ENCODE assay signal across 20 cellular contexts in the genomic region with DNA sequence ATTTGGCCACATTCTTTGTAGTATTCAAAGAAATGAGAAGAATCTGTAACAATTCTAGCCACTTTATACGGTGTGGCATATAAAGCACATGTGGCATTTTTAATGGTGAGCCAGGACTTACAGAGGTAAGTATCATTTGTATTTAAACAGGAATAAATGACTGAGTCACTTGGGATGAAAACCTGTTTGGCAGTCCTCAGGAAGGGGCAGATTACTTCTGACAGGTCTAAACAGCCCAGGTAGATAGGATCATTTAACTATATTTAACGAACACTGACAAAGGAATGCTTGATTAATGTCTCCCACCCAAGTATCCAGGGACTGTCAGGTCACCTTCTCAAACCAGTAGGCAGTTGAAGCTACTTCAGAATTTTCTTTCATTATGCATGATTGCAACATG.
DNase-seq lines count a peak whose midpoint lies in the region; ATAC-seq and TF ChIP-seq lines count a peak whose summit lies in the region.
"Had no signal": no experiment of that assay in that cellular context is flagged by ENCODE, and none has a peak within 500 bp of the region (broad histone marks: within the 10 kb centered on the region; RNA-seq: fewer than 3 reads in every experiment).

No MANE protein-coding gene starts in this region.

- H2AK5ac ChIP-seq in trophoblast cell (ENCODE audit: low read length) = no peak overlapping the region

- DNase-seq in activated T-cell treated with anti-CD3 and anti-CD28 coated beads, Interleukin-2, amount 50 U/mL, for 72 hours = no peak
- DNase-seq in activated T-cell treated with anti-CD3 and anti-CD28 coated beads for 4 hours (no peak), PC-9 (no peak), trophoblast cell (no peak), Caco-2 (no peak), kidney glomerular epithelial cell (lab: John Stamatoyannopoulos, UW) (no peak)
- no peak for DNase-seq in activated CD8-positive, alpha-beta memory T cell treated with anti-CD3 and anti-CD28 coated beads, Interleukin-2, amount 50 U/mL, for 48 hours
- DNase-seq: CD8-positive, alpha-beta T cell; DMS 273 treated with DMSO at 0.1 percent for 48 hours; DMS79; GDM1; GOT3; H7; HFFc6; IMR-90 had no signal

- no peak overlapping the region for H3K4me3 ChIP-seq in PC-9
- no peak overlapping the region for H3K4me3 ChIP-seq in trophoblast cell (ENCODE audit: low read depth, low read length)
- H3K4me3 ChIP-seq in Caco-2 (ENCODE audit: low read depth, low read length) = no peak overlapping the region
- H3K4me3 ChIP-seq: BLaER1 treated with 17β-estradiol and CSF1 and Interleukin-3, amounts not matched to agents 10 nM and 100 nM had no signal

- peaks cover 83% of the 10 kb centered on the region for H3K4me1 Mint-ChIP-seq in activated T-cell treated with anti-CD3 and anti-CD28 coated beads, Interleukin-2, amount 50 U/mL, for 72 hours (ENCODE audit: low read depth)
- H3K4me1 Mint-ChIP-seq in Caco-2 (ENCODE audit: low read depth, unreplicated experiment) = no peaks in the 10 kb centered on the region
- H3K4me1 Mint-ChIP-seq: B cell had no signal

- H3K4me2 ChIP-seq in PC-9 (no peak overlapping the region), trophoblast cell (ENCODE audit: low read length) (peak overlapping the region; percentile 8)
- H3K4me2 ChIP-seq: BLaER1 treated with 17β-estradiol and CSF1 and Interleukin-3, amounts not matched to agents 10 nM and 100 nM had no signal

- H4K8ac ChIP-seq in trophoblast cell (ENCODE audit: low read depth, low read length) = no peak overlapping the region

- H2BK5ac ChIP-seq in trophoblast cell (ENCODE audit: low read depth, low read length, poor library complexity) = no peak overlapping the region

- H3K18ac ChIP-seq in trophoblast cell (ENCODE audit: low read length) = no peak overlapping the region

- H3K9me3 ChIP-seq in PC-9 (ENCODE audit: insufficient read depth, low read depth) (no peaks in the 10 kb centered on the region), trophoblast cell (ENCODE audit: insufficient read depth, low read depth, low read length) (no peaks in the 10 kb centered on the region), Caco-2 (no peaks in the 10 kb centered on the region)
- H3K9me3 ChIP-seq: BLaER1 treated with 17β-estradiol and CSF1 and Interleukin-3, amounts not matched to agents 10 nM and 100 nM had no signal

- H2AFZ ChIP-seq in PC-9 = 0 out of 2 replicates have a peak overlapping the region, but pooled peaks have one; percentile 19
- H2AFZ ChIP-seq in trophoblast cell (ENCODE audit: insufficient read depth, low read length, poor library complexity) = no peak overlapping the region

- no peak overlapping the region for H3K4me3 Mint-ChIP-seq in activated T-cell treated with anti-CD3 and anti-CD28 coated beads, Interleukin-2, amount 50 U/mL, for 72 hours
- H3K4me3 Mint-ChIP-seq in Caco-2 (ENCODE audit: unreplicated experiment) = no peak overlapping the region
- H3K4me3 Mint-ChIP-seq: B cell; CD8-positive, alpha-beta T cell; HFFc6 had no signal

- H3K36me3 ChIP-seq in PC-9 (ENCODE audit: low read depth) = no peaks in the 10 kb centered on the region
- no peaks in the 10 kb centered on the region for H3K36me3 ChIP-seq in trophoblast cell (ENCODE audit: control insufficient read depth in 1 of 2, insufficient read depth in 2 of 2, low read length in 2 of 2)
- H3K36me3 ChIP-seq in Caco-2 (ENCODE audit: control insufficient read depth, insufficient read depth, low read length) = no peaks in the 10 kb centered on the region
- H3K36me3 ChIP-seq: BLaER1 treated with 17β-estradiol and CSF1 and Interleukin-3, amounts not matched to agents 10 nM and 100 nM had no signal

- no peak overlapping the region for H2BK120ac ChIP-seq in trophoblast cell (ENCODE audit: insufficient read depth, low read length, poor library complexity)

- no peak for ATAC-seq in activated T-cell treated with anti-CD3 and anti-CD28 coated beads, Interleukin-2, amount 50 U/mL, for 72 hours (replicated peaks in 1 of 2)
- ATAC-seq in esophagus mucosa = peak; percentile 96
- ATAC-seq: CD8-positive, alpha-beta T cell; HCT116 had no signal

- no peak overlapping the region for H2BK12ac ChIP-seq in trophoblast cell (ENCODE audit: low read length)

- intact Hi-C loops in PC-9 (cut with micrococcal nuclease; ENCODE audit: unreplicated experiment) = no loop called here
- intact Hi-C loops in Caco-2 (cut with micrococcal nuclease; ENCODE audit: unreplicated experiment) = no loop called here

- no peak overlapping the region for H4K12ac ChIP-seq in trophoblast cell (ENCODE audit: low read depth, low read length)

- no peaks in the 10 kb centered on the region for H3K79me2 ChIP-seq in PC-9 (ENCODE audit: low read depth)
- no peaks in the 10 kb centered on the region for H3K79me2 ChIP-seq in trophoblast cell (ENCODE audit: control insufficient read depth, insufficient read depth, low read length, poor library complexity)

- CTCF ChIA-PET in PC-9 (lab: Charles Lee) (no interaction called here), Caco-2 (lab: Charles Lee) (no interaction called here)

- no peaks in the 10 kb centered on the region for H3K27me3 Mint-ChIP-seq in activated T-cell treated with anti-CD3 and anti-CD28 coated beads, Interleukin-2, amount 50 U/mL, for 72 hours (ENCODE audit: low read depth)
- H3K27me3 Mint-ChIP-seq in Caco-2 (ENCODE audit: insufficient read depth, unreplicated experiment) = no peaks in the 10 kb centered on the region
- H3K27me3 Mint-ChIP-seq: B cell had no signal

- H3K4me1 ChIP-seq in PC-9 (replicated peaks; ENCODE audit: insufficient read depth) (peaks cover 8% of the 10 kb centered on the region; the same call in 1 of the 2 replicates), trophoblast cell (ENCODE audit: control insufficient read depth in 1 of 2, insufficient read depth in 2 of 2, low read length in 2 of 2) (no peaks in the 10 kb centered on the region), Caco-2 (no peaks in the 10 kb centered on the region)
- H3K4me1 ChIP-seq: BLaER1 treated with 17β-estradiol and CSF1 and Interleukin-3, amounts not matched to agents 10 nM and 100 nM had no signal

- H3K36me3 Mint-ChIP-seq in activated T-cell treated with anti-CD3 and anti-CD28 coated beads, Interleukin-2, amount 50 U/mL, for 72 hours (ENCODE audit: insufficient read depth in 2 of 2) = peaks cover 18 to 21% of the 10 kb centered on the region in 2 donors
- no peaks in the 10 kb centered on the region for H3K36me3 Mint-ChIP-seq in Caco-2 (ENCODE audit: insufficient read depth, unreplicated experiment)
- H3K36me3 Mint-ChIP-seq: CD8-positive, alpha-beta T cell had no signal

- H4K20me1 ChIP-seq in PC-9 (ENCODE audit: insufficient read depth) = no peaks in the 10 kb centered on the region
- H4K20me1 ChIP-seq: BLaER1 treated with 17β-estradiol and CSF1 and Interleukin-3, amounts not matched to agents 10 nM and 100 nM had no signal

- no peaks in the 10 kb centered on the region; the same call in 1 of the 2 replicates for H3K9me2 ChIP-seq in PC-9 (ENCODE audit: insufficient read depth)

- TF ChIP-seq CTCF in PC-9 (conservative IDR thresholded peaks at IDR 0.05) = no peak
- no peak for TF ChIP-seq CTCF in Caco-2 (IDR thresholded peaks at IDR 0.05; ENCODE audit: insufficient read depth in 1 of 2, low read depth in 1 of 2, low read length in 1 of 2, severe bottlenecking in 1 of 2, unreplicated experiment in 1 of 2)

- H3K9ac ChIP-seq in trophoblast cell (ENCODE audit: low read length) = no peak overlapping the region
- H3K9ac ChIP-seq: BLaER1 treated with 17β-estradiol and CSF1 and Interleukin-3, amounts not matched to agents 10 nM and 100 nM had no signal

- H3K27me3 ChIP-seq in PC-9 (ENCODE audit: insufficient read depth, low read depth) (no peaks in the 10 kb centered on the region), trophoblast cell (ENCODE audit: insufficient read depth, low read length) (no peaks in the 10 kb centered on the region), Caco-2 (replicated peaks; ENCODE audit: control insufficient read depth, insufficient read depth, low read length) (no peaks in the 10 kb centered on the region)
- H3K27me3 ChIP-seq: BLaER1 treated with 17β-estradiol and CSF1 and Interleukin-3, amounts not matched to agents 10 nM and 100 nM had no signal

- no peaks in the 10 kb centered on the region for H3F3A ChIP-seq in PC-9 (ENCODE audit: insufficient read depth, low read depth)

- H3K9me3 Mint-ChIP-seq in activated T-cell treated with anti-CD3 and anti-CD28 coated beads, Interleukin-2, amount 50 U/mL, for 72 hours = peaks cover 2 to 3% of the 10 kb centered on the region in 2 donors
- H3K9me3 Mint-ChIP-seq in Caco-2 (ENCODE audit: unreplicated experiment) = no peaks in the 10 kb centered on the region

- BruUV-seq in PC-9 (replicated peaks; lab: Mats Ljungman, UMichigan) = no TSS peak
- BruUV-seq in Caco-2 (replicated peaks; lab: Mats Ljungman, UMichigan) = no TSS peak

- POLR2A ChIA-PET in PC-9 (lab: Charles Lee; ENCODE audit: unreplicated experiment) = no interaction called here
- POLR2A ChIA-PET in Caco-2 (lab: Charles Lee) = no interaction called here

- no peak overlapping the region for H3K23ac ChIP-seq in trophoblast cell (ENCODE audit: low read length)

- no peak overlapping the region for H4K91ac ChIP-seq in trophoblast cell (ENCODE audit: low read depth, low read length)

- peak overlapping the region; percentile 38 for H3K27ac Mint-ChIP-seq in activated T-cell treated with anti-CD3 and anti-CD28 coated beads, Interleukin-2, amount 50 U/mL, for 72 hours
- no peak overlapping the region for H3K27ac Mint-ChIP-seq in Caco-2 (ENCODE audit: unreplicated experiment)
- H3K27ac Mint-ChIP-seq: B cell; CD8-positive, alpha-beta T cell; HFFc6 had no signal

- no peak overlapping the region for H3K4ac ChIP-seq in trophoblast cell (ENCODE audit: low read depth, low read length)

- H3K79me1 ChIP-seq in trophoblast cell (ENCODE audit: low read length) = no peaks in the 10 kb centered on the region

- no CpG with 5 or more reads among the region's 2 CpGs for WGBS in trophoblast cell (ENCODE audit: extremely low coverage, insufficient coverage, insufficient read length)

- H3K27ac ChIP-seq in PC-9 = no peak overlapping the region
- H3K27ac ChIP-seq in trophoblast cell (ENCODE audit: low read depth, low read length) = no peak overlapping the region
- H3K27ac ChIP-seq: BLaER1 treated with 17β-estradiol and CSF1 and Interleukin-3, amounts not matched to agents 10 nM and 100 nM; HL-60 had no signal

- H3K14ac ChIP-seq in trophoblast cell (ENCODE audit: low read length) = no peak overlapping the region
